ENCODE assay signal across 23 cellular contexts in the genomic region with DNA sequence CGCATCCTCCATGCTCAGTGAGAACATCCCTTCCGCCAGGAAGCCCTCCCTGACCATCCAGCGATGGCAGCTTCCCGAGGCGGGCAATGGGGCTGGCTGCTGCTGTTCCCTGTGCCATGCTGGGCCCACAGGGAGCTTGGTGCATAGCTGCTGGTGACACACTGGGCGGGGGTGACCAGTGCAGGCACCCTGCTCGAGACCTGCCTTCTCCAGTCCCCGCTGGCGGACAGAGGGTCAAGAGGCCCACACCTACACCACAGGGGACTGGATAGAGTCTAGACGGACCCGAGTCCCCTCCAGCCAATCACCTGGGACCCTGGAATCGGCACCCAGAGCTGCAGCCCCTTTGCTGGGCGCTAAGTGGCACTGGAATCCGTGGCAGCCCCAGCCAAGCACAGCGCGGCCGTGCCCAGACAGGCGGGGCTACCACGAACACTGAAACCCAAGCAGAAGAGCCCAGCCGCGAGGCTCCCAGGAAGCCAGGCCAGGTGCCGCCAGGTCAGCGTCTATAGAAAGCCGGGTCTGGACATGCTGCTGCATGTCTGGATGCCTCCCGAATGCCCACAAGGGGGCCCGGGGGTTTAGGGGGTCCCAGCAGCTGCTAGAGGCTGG. TPM values are rescaled to one million over a fixed set of nuclear protein-coding genes. Genes with fewer than 3 reads are reported as not detected.
"Had no signal": no experiment of that assay in that cellular context is flagged by ENCODE, and none has a peak within 500 bp of the region (broad histone marks: within the 10 kb centered on the region; RNA-seq: fewer than 3 reads in every experiment).

No MANE protein-coding gene starts in this region.

- ATAC-seq: gastroesophageal sphincter; left lobe of liver; mucosa of descending colon; naive thymus-derived CD8-positive, alpha-beta T cell; pancreas; right lobe of liver; stimulated activated naive B cell treated with anti-CD40 and anti-IgM and Interleukin-4, amounts not matched to agents 10 μg/mL and 1 μg/mL and 100 μg/mL, for 72 hours had no signal

- H3K36me3 ChIP-seq: neural progenitor cell had no signal

- H3K9me3 ChIP-seq: esophagus squamous epithelium, gastroesophageal sphincter, mucosa of descending colon, pancreas, prostate gland, right lobe of liver, spleen had no signal

- H3K27ac Mint-ChIP-seq: neural progenitor cell, type B pancreatic cell had no signal

- H3K27me3 Mint-ChIP-seq: naive thymus-derived CD8-positive, alpha-beta T cell; stimulated activated naive B cell treated with anti-CD40 and anti-IgM and Interleukin-4, amounts not matched to agents 10 μg/mL and 1 μg/mL and 100 μg/mL, for 72 hours; type B pancreatic cell had no signal

- H3K4me1 Mint-ChIP-seq: neural progenitor cell had no signal

- H3K4me1 ChIP-seq: neural progenitor cell, pancreas, prostate gland, right lobe of liver had no signal

- H3K4me3 Mint-ChIP-seq: naive thymus-derived CD8-positive, alpha-beta T cell; neural progenitor cell; stimulated activated naive B cell treated with anti-CD40 and anti-IgM and Interleukin-4, amounts not matched to agents 10 μg/mL and 1 μg/mL and 100 μg/mL, for 72 hours; type B pancreatic cell had no signal

- H3K4me3 ChIP-seq: esophagus squamous epithelium, gastroesophageal sphincter, mucosa of descending colon, neural progenitor cell, pancreas, prostate gland, right lobe of liver, spleen had no signal

- DNase-seq: effector memory CD4-positive, alpha-beta T cell; esophagus squamous epithelium; foreskin fibroblast; glutamatergic neuron; islet precursor cell; mammary epithelial cell; mucosa of descending colon; naive thymus-derived CD8-positive, alpha-beta T cell; occipital lobe; spleen; stimulated activated CD4-positive, alpha-beta T cell treated with anti-CD3 and anti-CD28 coated beads, Interleukin-15, amount 100 ng/mL, for 24 hours; stimulated activated CD4-positive, alpha-beta T cell treated with anti-CD3 and anti-CD28 coated beads, Interleukin-1b, Interleukin-23, amount 100 ng/mL, for 48 hours; stimulated activated CD4-positive, alpha-beta T cell treated with anti-CD3 and anti-CD28 coated beads, Interleukin-4, amount 100 ng/mL, for 24 hours; stimulated activated naive B cell treated with anti-CD40 and anti-IgM and Interleukin-4, amounts not matched to agents 10 μg/mL and 1 μg/mL and 100 μg/mL, for 72 hours had no signal

- H3K27ac ChIP-seq: neural progenitor cell, pancreas, prostate gland, right lobe of liver, spleen had no signal

- H3K9me3 Mint-ChIP-seq: naive thymus-derived CD8-positive, alpha-beta T cell; neural progenitor cell; stimulated activated naive B cell treated with anti-CD40 and anti-IgM and Interleukin-4, amounts not matched to agents 10 μg/mL and 1 μg/mL and 100 μg/mL, for 72 hours; type B pancreatic cell had no signal

- H3K36me3 Mint-ChIP-seq: neural progenitor cell, type B pancreatic cell had no signal

- H3K27me3 ChIP-seq: esophagus squamous epithelium, gastroesophageal sphincter, neural progenitor cell, pancreas, right lobe of liver, spleen had no signal

RNA-seq across cellular contexts. Expression of a gene that starts 30.4 kb away (rescaled TPM):
- total RNA-seq: epithelial cell of proximal tubule, mammary epithelial cell, occipital lobe, renal cortical epithelial cell had no signal
